16 cellular contexts compared by ENCODE assay signal in the genomic region with DNA sequence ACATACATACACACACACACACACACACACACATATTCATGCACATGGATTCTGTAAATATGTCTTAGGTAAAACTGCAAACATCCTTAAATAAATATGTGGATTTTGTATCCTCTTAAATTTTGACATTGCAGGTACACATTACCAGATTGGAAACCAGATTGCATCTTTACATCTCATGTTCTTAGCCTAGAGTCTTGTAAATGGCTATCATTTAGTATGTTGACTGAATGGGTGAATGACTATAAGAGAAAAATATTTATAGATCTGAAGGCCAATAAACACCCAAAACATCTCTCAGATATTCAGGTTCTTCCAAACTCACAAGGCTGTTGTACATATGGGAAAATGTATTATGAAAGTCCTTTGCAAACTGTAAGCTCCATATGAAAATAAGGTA.
A peak's percentile ranks its signal among the peaks of the same experiment; 100 is the strongest.
DNase-seq lines count a peak whose midpoint lies in the region; ATAC-seq and TF ChIP-seq lines count a peak whose summit lies in the region.
"Had no signal": no experiment of that assay in that cellular context is flagged by ENCODE, and none has a peak within 500 bp of the region (broad histone marks: within the 10 kb centered on the region; RNA-seq: fewer than 3 reads in every experiment).

No MANE protein-coding gene starts in this region.

- CTCF ChIA-PET in A673 (lab: Charles Lee), result interaction anchor here (0.5 kb wide), 1 partner anchor 320 kb away, joined by 3 read pairs; no protein-coding TSS in a partner anchor

- H3K9me3 Mint-ChIP-seq in nephron, result no peaks in the 10 kb centered on the region
- H3K9me3 Mint-ChIP-seq: CD8-positive, alpha-beta T cell had no signal

- H3K27ac Mint-ChIP-seq in nephron, result peak overlapping the region; percentile 75 to 99 (median 96)
- H3K27ac Mint-ChIP-seq: CD14-positive monocyte; CD8-positive, alpha-beta T cell had no signal

- H3K27ac ChIP-seq in A673 (ENCODE audit: low read depth, low read length, poor library complexity, severe bottlenecking) (peak overlapping the region; percentile 98), VCaP (peak overlapping the region; percentile 57), vagina (peak overlapping the region; percentile 21), tibial artery (no peak overlapping the region), suprapubic skin (no peak overlapping the region)
- H3K27ac ChIP-seq: A549 had no signal

- H3K4me3 ChIP-seq in A673 (ENCODE audit: low read depth, low read length, poor library complexity, severe bottlenecking), result no peak overlapping the region
- H3K4me3 ChIP-seq in vagina, result no peak overlapping the region
- H3K4me3 ChIP-seq in tibial artery, result no peak overlapping the region
- H3K4me3 ChIP-seq in suprapubic skin, result no peak overlapping the region
- H3K4me3 ChIP-seq: A549, HAP-1 had no signal

- TF ChIP-seq EP300 in suprapubic skin (IDR thresholded peaks at IDR 0.05), result no peak

- no peaks in the 10 kb centered on the region for H3K27me3 Mint-ChIP-seq in nephron (ENCODE audit: low read depth)

- peaks cover 94% of the 10 kb centered on the region for H3K4me1 ChIP-seq in A673 (ENCODE audit: insufficient read depth, low read length, poor library complexity, severe bottlenecking)
- peaks cover 39% of the 10 kb centered on the region for H3K4me1 ChIP-seq in vagina
- H3K4me1 ChIP-seq in tibial artery, result peaks cover 0 to 67% (median 18%) of the 10 kb centered on the region in 4 donors
- peaks cover 13% of the 10 kb centered on the region for H3K4me1 ChIP-seq in suprapubic skin
- H3K4me1 ChIP-seq: A549, HAP-1 had no signal

- ATAC-seq in HG03196 (IDR thresholded peaks at IDR 0.05; ENCODE audit: unreplicated experiment), result no peak
- ATAC-seq: A549; CD8-positive, alpha-beta T cell; HepG2 had no signal

- H3K36me3 ChIP-seq in A673 (ENCODE audit: insufficient read depth, low read length, poor library complexity, severe bottlenecking) (no peaks in the 10 kb centered on the region), vagina (no peaks in the 10 kb centered on the region), tibial artery (no peaks in the 10 kb centered on the region), suprapubic skin (no peaks in the 10 kb centered on the region)
- H3K36me3 ChIP-seq: HAP-1 had no signal

- H3K4me3 Mint-ChIP-seq in nephron, result peak overlapping the region in 2 of 3 experiments; percentile 34 to 38
- H3K4me3 Mint-ChIP-seq: CD14-positive monocyte; CD8-positive, alpha-beta T cell had no signal

- no peaks in the 10 kb centered on the region for H3K27me3 ChIP-seq in A673 (replicated peaks; ENCODE audit: insufficient read depth, low read depth, low read length, poor library complexity)
- no peaks in the 10 kb centered on the region for H3K27me3 ChIP-seq in vagina
- no peaks in the 10 kb centered on the region for H3K27me3 ChIP-seq in tibial artery
- H3K27me3 ChIP-seq in suprapubic skin, result no peaks in the 10 kb centered on the region

- intact Hi-C loops in A673 (cut with micrococcal nuclease; ENCODE audit: unreplicated experiment) (no loop called here), vagina (cut with DNase I) (no loop called here), tibial artery (cut with DNase I; ENCODE audit: low total_unique reads) (no loop called here)

- TF ChIP-seq CTCF in A673 (conservative IDR thresholded peaks at IDR 0.05; ENCODE audit: low read depth, low read length) (no peak), VCaP (conservative IDR thresholded peaks at IDR 0.05) (no peak), nephron (IDR thresholded peaks at IDR 0.05; ENCODE audit: unreplicated experiment in 3 of 3) (no peak), vagina (IDR thresholded peaks at IDR 0.05) (no peak), tibial artery (IDR thresholded peaks at IDR 0.05) (no peak), suprapubic skin (IDR thresholded peaks at IDR 0.05) (no peak)

- no peaks in the 10 kb centered on the region for H3K9me3 ChIP-seq in A673 (ENCODE audit: low read depth, low read length, poor library complexity, severe bottlenecking)
- no peaks in the 10 kb centered on the region for H3K9me3 ChIP-seq in vagina
- H3K9me3 ChIP-seq in tibial artery, result no peaks in the 10 kb centered on the region
- H3K9me3 ChIP-seq in suprapubic skin, result no peaks in the 10 kb centered on the region
- H3K9me3 ChIP-seq: A549, HAP-1 had no signal

- TF ChIP-seq POLR2A in vagina (IDR thresholded peaks at IDR 0.05) (no peak), suprapubic skin (IDR thresholded peaks at IDR 0.05) (no peak)

- no peaks in the 10 kb centered on the region for H3K36me3 Mint-ChIP-seq in nephron (ENCODE audit: low read depth)
- H3K36me3 Mint-ChIP-seq: CD14-positive monocyte; CD8-positive, alpha-beta T cell had no signal

- no peak for DNase-seq in A673 (ENCODE audit: low spot score)
- DNase-seq in vagina (ENCODE audit: extremely low spot score in 2 of 2), result no peak
- no peak for DNase-seq in tibial artery
- DNase-seq in suprapubic skin (ENCODE audit: low spot score in 2 of 2), result no peak
- DNase-seq: CD8-positive, alpha-beta T cell; COR-L47; DMS153; DMS79 treated with DMSO at 0.1 percent for 48 hours; EL had no signal

- peaks cover 81% of the 10 kb centered on the region for H3K4me1 Mint-ChIP-seq in nephron

- BruUV-seq in A673 (replicated peaks; lab: Mats Ljungman, UMichigan), result no TSS peak

- POLR2A ChIA-PET in A673 (lab: Charles Lee; ENCODE audit: low non-redundant PET), result no interaction called here

Comparison
In these comparisons a context has a peak if more than half of its experiments do, and no peak if none do; other contexts are left out.
1. H3K27ac ChIP-seq: peak in A673 (single experiment), VCaP (single experiment) and vagina (single experiment); none in tibial artery (0 of 2) and suprapubic skin (single experiment).